In the genomic region with DNA sequence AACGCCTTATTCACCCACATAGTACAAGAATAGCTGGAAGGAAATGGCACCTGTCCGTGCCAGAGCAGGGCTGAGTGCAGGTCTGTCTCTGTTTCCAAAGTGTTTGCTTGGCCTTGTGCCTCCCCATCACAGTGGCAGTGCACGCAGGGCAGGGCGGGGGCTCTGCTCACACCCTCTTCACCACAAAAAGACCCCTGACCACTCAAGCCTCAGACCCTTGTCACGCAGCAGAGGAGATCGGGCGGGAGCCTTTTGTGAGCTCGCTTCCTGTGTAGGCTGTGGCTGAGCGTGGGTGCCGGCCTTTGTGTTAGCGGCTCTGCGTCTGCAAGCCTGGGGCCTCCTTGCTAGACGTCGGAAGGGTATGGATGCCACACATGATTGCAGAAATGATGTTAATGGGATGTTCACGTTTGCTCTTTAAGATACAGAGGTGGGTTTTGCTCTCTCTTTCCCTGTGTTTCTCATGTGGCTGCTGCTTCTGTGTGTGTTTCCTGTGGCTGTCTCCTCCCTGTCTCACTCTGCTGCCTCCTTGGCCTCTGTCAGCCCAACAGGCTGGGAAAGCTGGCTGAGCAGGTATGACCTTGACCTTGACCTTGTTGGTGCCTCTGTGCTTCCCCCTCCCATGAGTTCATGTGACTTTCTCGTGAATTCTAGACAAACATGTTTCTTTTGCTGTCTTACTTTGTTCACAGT, we compare ENCODE assay signal across 9 cellular contexts.
DNase-seq lines count a peak whose midpoint lies in the region; ATAC-seq and FAIRE-seq lines count a peak whose summit lies in the region.
"Had no signal": no experiment of that assay in that cellular context is flagged by ENCODE, and none has a peak within 500 bp of the region (broad histone marks: within the 10 kb centered on the region; RNA-seq: fewer than 3 reads in every experiment).

No MANE protein-coding gene starts in this region.

- peak; percentile 0 for DNase-seq in ELF-1 (ENCODE audit: low read depth, low spot score)
- peak; percentile 60 for DNase-seq in activated CD4-positive, CD25-positive, alpha-beta regulatory T cell treated with anti-CD3 and anti-CD28 coated beads, Interleukin-2, amount 50 U/mL, for 72 hours
- DNase-seq in caudate nucleus (lab: John Stamatoyannopoulos, UW), result no peak
- DNase-seq in stimulated activated CD4-positive, alpha-beta T cell treated with anti-CD3 and anti-CD28 coated beads, Interleukin-12 subunit alpha, Interleukin-12 subunit beta, amount 100 ng/mL, for 48 hours (ENCODE audit: low read depth in 2 of 3, low spot score in 1 of 3), result peak; percentile 44 to 59 (median 53)
- DNase-seq in amniotic stem cell (lab: John Stamatoyannopoulos, UW), result no peak
- DNase-seq in RCC 7860 (ENCODE audit: low spot score), result no peak
- DNase-seq in putamen (ENCODE audit: low spot score), result no peak

- FAIRE-seq in RCC 7860 (lab: Jason Lieb, UNC), result no peak
- FAIRE-seq: colon had no signal

- no peak for ATAC-seq in HG03139 (IDR thresholded peaks at IDR 0.05; ENCODE audit: unreplicated experiment)

- peak overlapping the region; percentile 37 for H3K27ac ChIP-seq in caudate nucleus (ENCODE audit: low read depth, low read length)

Comparison
In these comparisons a context has a peak if more than half of its experiments do, and no peak if none do; other contexts are left out.
1. DNase-seq: peak in ELF-1 (single experiment), activated CD4-positive, CD25-positive, alpha-beta regulatory T cell treated with anti-CD3 and anti-CD28 coated beads, Interleukin-2, amount 50 U/mL, for 72 hours (single experiment) and stimulated activated CD4-positive, alpha-beta T cell treated with anti-CD3 and anti-CD28 coated beads, Interleukin-12 subunit alpha, Interleukin-12 subunit beta, amount 100 ng/mL, for 48 hours (3 of 3); none in caudate nucleus (0 of 61), amniotic stem cell (single experiment), RCC 7860 (single experiment) and putamen (single experiment).